9 cellular contexts compared by ENCODE assay signal in the genomic region with DNA sequence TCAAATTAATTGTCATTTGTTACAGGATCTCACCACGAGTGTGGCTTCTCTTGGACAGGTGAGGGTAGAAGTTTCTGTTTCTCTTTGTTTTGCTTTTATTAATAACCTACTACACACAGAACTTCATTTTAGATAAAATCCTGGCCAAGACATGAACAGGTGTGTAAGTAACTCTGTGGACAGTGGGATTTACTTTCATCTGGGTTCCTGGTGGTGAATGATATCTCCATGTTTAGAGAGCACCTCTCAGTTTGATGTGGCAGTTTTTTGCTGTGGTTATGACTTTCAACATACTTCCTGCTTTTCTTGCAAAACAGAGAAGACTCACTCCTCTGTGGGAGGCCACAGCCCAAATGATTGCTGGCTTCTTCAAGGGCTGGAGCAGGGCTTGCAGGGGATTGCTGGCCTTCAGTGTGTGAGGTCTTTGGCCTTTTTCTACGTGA.
DNase-seq lines count a peak whose midpoint lies in the region; ATAC-seq and TF ChIP-seq lines count a peak whose summit lies in the region.
"Had no signal": no experiment of that assay in that cellular context is flagged by ENCODE, and none has a peak within 500 bp of the region (broad histone marks: within the 10 kb centered on the region; RNA-seq: fewer than 3 reads in every experiment).

No MANE protein-coding gene starts in this region.

- TF ChIP-seq POLR2A in suprapubic skin (IDR thresholded peaks at IDR 0.05) = no peak

- intact Hi-C loops in right cardiac atrium (cut with DNase I) = no loop called here

- peaks cover 6% of the 10 kb centered on the region for H3K9me3 Mint-ChIP-seq in activated T-cell treated with anti-CD3 and anti-CD28 coated beads, Interleukin-2, amount 50 U/mL, for 4 hours

- H3K36me3 ChIP-seq in suprapubic skin = no peaks in the 10 kb centered on the region

- H3K4me1 ChIP-seq in right cardiac atrium (ENCODE audit: control insufficient read depth, insufficient read depth, low read length) = no peaks in the 10 kb centered on the region
- peaks cover 24% of the 10 kb centered on the region for H3K4me1 ChIP-seq in suprapubic skin

- no peak for TF ChIP-seq EP300 in suprapubic skin (IDR thresholded peaks at IDR 0.05)

- 59% methylated on average over 2 of the region's 2 CpGs for WGBS in right cardiac atrium
- WGBS in suprapubic skin = 60% methylated on average over 2 of the region's 2 CpGs

- H3K4me3 Mint-ChIP-seq in activated T-cell treated with anti-CD3 and anti-CD28 coated beads, Interleukin-2, amount 50 U/mL, for 4 hours = peak overlapping the region; percentile 30
- H3K4me3 Mint-ChIP-seq: brain had no signal

- H3K27ac ChIP-seq in right cardiac atrium (ENCODE audit: low read length) = peak overlapping the region; percentile 48
- H3K27ac ChIP-seq in suprapubic skin = peak overlapping the region; percentile 80

- H3K4me1 Mint-ChIP-seq in activated T-cell treated with anti-CD3 and anti-CD28 coated beads, Interleukin-2, amount 50 U/mL, for 4 hours (ENCODE audit: low read depth) = peaks cover 46% of the 10 kb centered on the region
- H3K4me1 Mint-ChIP-seq: brain had no signal

- H3K36me3 Mint-ChIP-seq in activated T-cell treated with anti-CD3 and anti-CD28 coated beads, Interleukin-2, amount 50 U/mL, for 4 hours (ENCODE audit: insufficient read depth) = no peaks in the 10 kb centered on the region
- H3K36me3 Mint-ChIP-seq: brain had no signal

- peak; percentile 26 to 41 (median 27) for DNase-seq in stimulated activated CD4-positive, alpha-beta T cell treated with anti-CD3 and anti-CD28 coated beads, Interleukin-12 subunit alpha, Interleukin-12 subunit beta, amount 100 ng/mL, for 48 hours (ENCODE audit: low read depth in 2 of 3, low spot score in 1 of 3)
- DNase-seq in stimulated activated CD4-positive, alpha-beta T cell treated with anti-CD3 and anti-CD28 coated beads, Interleukin-12 subunit alpha, Interleukin-12 subunit beta, amount 100 ng/mL, for 4 hours = no peak
- DNase-seq in HT1080 (ENCODE audit: low read depth) (peak; percentile 80), right cardiac atrium (peak; percentile 63 to 74 (median 70)), suprapubic skin (ENCODE audit: low spot score in 2 of 2) (no peak), epidermal melanocyte (ENCODE audit: insufficient read length, low spot score) (no peak), superior temporal gyrus (ENCODE audit: extremely low spot score) (no peak)
- no peak for DNase-seq in activated T-cell treated with anti-CD3 and anti-CD28 coated beads, Interleukin-2, amount 50 U/mL, for 4 hours

- H3K9me3 ChIP-seq in right cardiac atrium (ENCODE audit: control insufficient read depth, low read length) (no peaks in the 10 kb centered on the region), suprapubic skin (no peaks in the 10 kb centered on the region)

- no peak for TF ChIP-seq CTCF in suprapubic skin (IDR thresholded peaks at IDR 0.05)

- H3K4me3 ChIP-seq in right cardiac atrium (ENCODE audit: low read length) (no peak overlapping the region), suprapubic skin (no peak overlapping the region)

- peaks cover 4% of the 10 kb centered on the region for H3K27me3 Mint-ChIP-seq in activated T-cell treated with anti-CD3 and anti-CD28 coated beads, Interleukin-2, amount 50 U/mL, for 4 hours (ENCODE audit: low read depth)

- peak; percentile 72 to 80 for ATAC-seq in activated T-cell treated with anti-CD3 and anti-CD28 coated beads, Interleukin-2, amount 50 U/mL, for 4 hours
- peak; percentile 81 to 84 for ATAC-seq in right cardiac atrium

- H3K27me3 ChIP-seq in right cardiac atrium (ENCODE audit: control insufficient read depth, insufficient read depth) (no peaks in the 10 kb centered on the region), suprapubic skin (no peaks in the 10 kb centered on the region)

Comparison
In these comparisons a context has a peak if more than half of its experiments do, and no peak if none do; other contexts are left out.
1. DNase-seq: peak in stimulated activated CD4-positive, alpha-beta T cell treated with anti-CD3 and anti-CD28 coated beads, Interleukin-12 subunit alpha, Interleukin-12 subunit beta, amount 100 ng/mL, for 48 hours (3 of 3), HT1080 (single experiment) and right cardiac atrium (3 of 3); none in stimulated activated CD4-positive, alpha-beta T cell treated with anti-CD3 and anti-CD28 coated beads, Interleukin-12 subunit alpha, Interleukin-12 subunit beta, amount 100 ng/mL, for 4 hours (single experiment), activated T-cell treated with anti-CD3 and anti-CD28 coated beads, Interleukin-2, amount 50 U/mL, for 4 hours (single experiment), suprapubic skin (0 of 2), epidermal melanocyte (single experiment) and superior temporal gyrus (single experiment).